Comparison of ENCODE assay signal across 18 cellular contexts in genomic region chr11:29063630-29064361, GRCh38.
DNase-seq lines count a peak whose midpoint lies in the region; FAIRE-seq and TF ChIP-seq lines count a peak whose summit lies in the region.
"Had no signal": no experiment of that assay in that cellular context is flagged by ENCODE, and none has a peak within 500 bp of the region (broad histone marks: within the 10 kb centered on the region; RNA-seq: fewer than 3 reads in every experiment).

No MANE protein-coding gene starts in this region.

- H2BK15ac ChIP-seq in mesenchymal stem cell (ENCODE audit: low read depth, poor library complexity, severe bottlenecking) = no peak overlapping the region

- no peak overlapping the region for H2BK12ac ChIP-seq in mesenchymal stem cell (ENCODE audit: low read length in 2 of 2)

- H3K23ac ChIP-seq in mesenchymal stem cell (ENCODE audit: low read length in 2 of 2) = no peak overlapping the region

- H3K27me3 ChIP-seq in mesenchymal stem cell (ENCODE audit: control insufficient read depth in 1 of 2, insufficient read depth in 1 of 2, low read length in 2 of 2) (no peaks in the 10 kb centered on the region), Peyer's patch (no peaks in the 10 kb centered on the region)
- H3K27me3 ChIP-seq: SJCRH30 had no signal

- no peaks in the 10 kb centered on the region for H3K79me1 ChIP-seq in mesenchymal stem cell (replicated peaks; ENCODE audit: low read length, poor library complexity, severe bottlenecking)

- H3K9me3 ChIP-seq in mesenchymal stem cell (ENCODE audit: control insufficient read depth, low read length) = no peaks in the 10 kb centered on the region
- H3K9me3 ChIP-seq in Peyer's patch = no peaks in the 10 kb centered on the region
- H3K9me3 ChIP-seq: SJCRH30 had no signal

- no peak overlapping the region for H3K27ac ChIP-seq in mesenchymal stem cell (ENCODE audit: low read length, poor library complexity, severe bottlenecking)
- no peak overlapping the region for H3K27ac ChIP-seq in Peyer's patch
- H3K27ac ChIP-seq: 22Rv1, PC-9, SJCRH30 had no signal

- H2AFZ ChIP-seq in mesenchymal stem cell (ENCODE audit: low read depth, low read length) = no peak overlapping the region
- H2AFZ ChIP-seq: PC-9 had no signal

- H3K4me1 ChIP-seq in mesenchymal stem cell (ENCODE audit: control insufficient read depth, insufficient read depth, low read depth, low read length) (no peaks in the 10 kb centered on the region), Peyer's patch (no peaks in the 10 kb centered on the region)
- H3K4me1 ChIP-seq: SJCRH30 had no signal

- no peak overlapping the region for H3K18ac ChIP-seq in mesenchymal stem cell (ENCODE audit: low read depth in 1 of 2, low read length in 2 of 2)

- no peak overlapping the region for H3K4me3 ChIP-seq in mesenchymal stem cell (ENCODE audit: insufficient read depth in 1 of 2, low read depth in 1 of 2, low read length in 2 of 2)
- no peak overlapping the region for H3K4me3 ChIP-seq in Peyer's patch
- H3K4me3 ChIP-seq: PC-9, SJCRH30 had no signal

- H2BK120ac ChIP-seq in mesenchymal stem cell (ENCODE audit: low read depth, low read length) = no peak overlapping the region

- H3K4me2 ChIP-seq in mesenchymal stem cell (ENCODE audit: low read length, poor library complexity, severe bottlenecking) = no peak overlapping the region
- H3K4me2 ChIP-seq: PC-9 had no signal

- no peak overlapping the region for H2BK5ac ChIP-seq in mesenchymal stem cell (ENCODE audit: low read depth, low read length, poor library complexity, severe bottlenecking)

- WGBS in mesenchymal stem cell = no CpG with 5 or more reads among the region's 3 CpGs

- no peak overlapping the region for H2AK5ac ChIP-seq in mesenchymal stem cell (ENCODE audit: low read length, severe bottlenecking)

- DNase-seq in NCI-H2029 (lab: John Stamatoyannopoulos, UW) (peak; percentile 34), NCI-H2029 treated with DMSO at 0.1 percent for 48 hours (lab: John Stamatoyannopoulos, UW) (no peak), GM12892 (ENCODE audit: insufficient read length) (no peak), amniotic epithelial cell (ENCODE audit: low read depth) (peak; percentile 3), mesenchymal stem cell (peak; percentile 14), nucleus accumbens (lab: John Stamatoyannopoulos, UW) (no peak), Peyer's patch (no peak), GDM1 (lab: John Stamatoyannopoulos, UW) (no peak)
- DNase-seq: H7, Kasumi-1, NCI-H1092 treated with DMSO at 0.1 percent for 48 hours, NCI-H146, NCI-H2081 treated with DMSO at 0.1 percent for 48 hours, NCI-H446 treated with DMSO at 0.1 percent for 48 hours, NCI-H82, PC-9, SJCRH30 had no signal

- no peak overlapping the region for H3K14ac ChIP-seq in mesenchymal stem cell (ENCODE audit: low read length in 2 of 2)

- no peak overlapping the region for H3K4ac ChIP-seq in mesenchymal stem cell (ENCODE audit: low read depth in 1 of 2, low read length in 2 of 2)

- TF ChIP-seq POLR2A in GM12892 (IDR thresholded peaks at IDR 0.05; ENCODE audit: low read depth, low read length) (no peak), Peyer's patch (IDR thresholded peaks at IDR 0.05) (no peak)

- no peak overlapping the region for H4K8ac ChIP-seq in mesenchymal stem cell (ENCODE audit: low read length)

- FAIRE-seq in GM12892 (lab: Jason Lieb, UNC) = peak; percentile 21

- H3K36me3 ChIP-seq in mesenchymal stem cell (ENCODE audit: control insufficient read depth in 1 of 2, insufficient read depth in 2 of 2, low read depth in 1 of 2, low read length in 2 of 2) (no peaks in the 10 kb centered on the region), Peyer's patch (no peaks in the 10 kb centered on the region)
- H3K36me3 ChIP-seq: SJCRH30 had no signal

- no peak overlapping the region for H4K91ac ChIP-seq in mesenchymal stem cell (ENCODE audit: low read length)

- TF ChIP-seq CTCF in Peyer's patch (IDR thresholded peaks at IDR 0.05) = no peak

- no peak overlapping the region for H3K9ac ChIP-seq in mesenchymal stem cell (ENCODE audit: low read length)

Comparison
In these comparisons a context has a peak if more than half of its experiments do, and no peak if none do; other contexts are left out.
1. DNase-seq: peak in NCI-H2029 (single experiment), amniotic epithelial cell (single experiment) and mesenchymal stem cell (single experiment); none in NCI-H2029 treated with DMSO at 0.1 percent for 48 hours (single experiment), GM12892 (single experiment), nucleus accumbens (0 of 56), Peyer's patch (0 of 3) and GDM1 (single experiment).